14 cellular contexts compared by ENCODE assay signal in the genomic region with DNA sequence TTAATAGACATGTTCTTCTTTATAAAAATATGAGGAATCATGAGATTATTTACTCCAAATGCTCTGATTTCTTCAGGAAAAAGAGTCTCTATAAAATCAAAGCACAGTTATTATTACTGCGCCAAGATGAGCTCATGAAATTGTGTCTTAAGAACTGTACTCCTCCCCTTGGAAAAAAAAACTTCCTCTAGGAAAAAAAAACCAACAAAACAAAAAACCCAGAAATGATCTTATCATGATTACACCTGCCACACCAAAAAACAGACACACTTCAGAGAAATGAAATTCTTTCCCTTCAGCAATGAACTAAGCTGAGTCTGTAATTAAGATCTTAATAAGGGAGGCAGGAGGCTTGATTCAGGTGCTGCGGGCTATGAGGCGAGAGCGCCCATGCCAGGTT. TPM values are rescaled to one million over a fixed set of nuclear protein-coding genes. Genes with fewer than 3 reads are reported as not detected.
DNase-seq lines count a peak whose midpoint lies in the region; ATAC-seq and TF ChIP-seq lines count a peak whose summit lies in the region.
"Had no signal": no experiment of that assay in that cellular context is flagged by ENCODE, and none has a peak within 500 bp of the region (broad histone marks: within the 10 kb centered on the region; RNA-seq: fewer than 3 reads in every experiment).

No MANE protein-coding gene starts in this region.

- H3K4me1 Mint-ChIP-seq in CD4-positive, alpha-beta T cell (ENCODE audit: low read depth): peaks cover 49% of the 10 kb centered on the region
- peaks cover 49 to 85% of the 10 kb centered on the region in 2 donors for H3K4me1 Mint-ChIP-seq in effector memory CD8-positive, alpha-beta T cell (ENCODE audit: low read depth in 2 of 2)

- no peaks in the 10 kb centered on the region for H3K9me3 ChIP-seq in CD4-positive, alpha-beta T cell (ENCODE audit: control insufficient read depth, low read length)
- H3K9me3 ChIP-seq in KOPT-K1 (ENCODE audit: insufficient read depth, low read length, poor library complexity, severe bottlenecking) (no peaks in the 10 kb centered on the region), parathyroid adenoma (ENCODE audit: control insufficient read depth, low read length) (no peaks in the 10 kb centered on the region)

- H3K36me3 ChIP-seq in KOPT-K1 (ENCODE audit: insufficient read depth, low read length): no peaks in the 10 kb centered on the region
- no peaks in the 10 kb centered on the region for H3K36me3 ChIP-seq in parathyroid adenoma (ENCODE audit: control insufficient read depth, insufficient read depth, low read length)

- H3K27ac ChIP-seq in CD4-positive, alpha-beta T cell (ENCODE audit: low read depth, low read length): no peak overlapping the region
- H3K27ac ChIP-seq in KOPT-K1 (ENCODE audit: low read depth, low read length, poor library complexity, severe bottlenecking): peak overlapping the region; percentile 59
- H3K27ac ChIP-seq in parathyroid adenoma: peak overlapping the region; percentile 33

- POLR2A ChIA-PET in CD4-positive, alpha-beta T cell (lab: Charles Lee): interaction anchor here (1.1 to 1.2 kb wide), 2 partner anchors 9 to 20 kb away, joined by 4 to 5 read pairs; partner anchors contain the start of gene NEDD9

- H3K36me3 Mint-ChIP-seq in CD4-positive, alpha-beta T cell (ENCODE audit: low read depth): no peaks in the 10 kb centered on the region
- H3K36me3 Mint-ChIP-seq in effector memory CD8-positive, alpha-beta T cell (ENCODE audit: insufficient read depth): peaks cover 33% of the 10 kb centered on the region

- H3K27me3 ChIP-seq in CD4-positive, alpha-beta T cell (ENCODE audit: control insufficient read depth, insufficient read depth, low read length): no peaks in the 10 kb centered on the region
- H3K27me3 ChIP-seq in parathyroid adenoma (ENCODE audit: control insufficient read depth, insufficient read depth, low read length): no peaks in the 10 kb centered on the region

- TF ChIP-seq CTCF in CD4-positive, alpha-beta T cell (IDR thresholded peaks at IDR 0.05): no peak
- TF ChIP-seq CTCF in parathyroid adenoma (IDR thresholded peaks at IDR 0.05): no peak

- H3K4me3 ChIP-seq in parathyroid adenoma (ENCODE audit: low read depth, low read length): no peak overlapping the region

- H3K4me1 ChIP-seq in parathyroid adenoma: peaks cover 36% of the 10 kb centered on the region

- H3K27me3 Mint-ChIP-seq in CD4-positive, alpha-beta T cell: no peaks in the 10 kb centered on the region
- no peaks in the 10 kb centered on the region for H3K27me3 Mint-ChIP-seq in effector memory CD8-positive, alpha-beta T cell

- CTCF ChIA-PET in CD4-positive, alpha-beta T cell (lab: Charles Lee): no interaction called here

- ATAC-seq in CD4-positive, alpha-beta T cell (ENCODE audit: poor library complexity): no peak
- ATAC-seq in effector memory CD8-positive, alpha-beta T cell (replicated peaks): no peak
- ATAC-seq: CD8-positive, alpha-beta T cell had no signal

- no peak for DNase-seq in CD4-positive, alpha-beta T cell
- DNase-seq in effector memory CD8-positive, alpha-beta T cell: no peak
- DNase-seq in NCI-H2029 treated with DMSO at 0.1 percent for 48 hours (lab: John Stamatoyannopoulos, UW) (no peak), pons (ENCODE audit: low spot score) (no peak)
- DNase-seq in stimulated activated naive CD4-positive, alpha-beta T cell (lab: John Stamatoyannopoulos, UW): no peak
- DNase-seq: CD8-positive, alpha-beta T cell; effector memory CD4-positive, alpha-beta T cell; GDM1; HCEC 1CT; mesenchymal stem cell; NCI-H510A; stimulated activated CD4-positive, alpha-beta T cell treated with anti-CD3 and anti-CD28 coated beads, Interleukin-4, amount 100 ng/mL, for 1 hour had no signal

- no peak overlapping the region for H3K4me2 ChIP-seq in parathyroid adenoma (ENCODE audit: low read length)

- peaks cover 28% of the 10 kb centered on the region for H3K79me2 ChIP-seq in parathyroid adenoma

- H3K9ac ChIP-seq in parathyroid adenoma: no peak overlapping the region

- peak overlapping the region; percentile 18 for H3K4me3 Mint-ChIP-seq in CD4-positive, alpha-beta T cell
- peak overlapping the region; percentile 79 to 89 for H3K4me3 Mint-ChIP-seq in effector memory CD8-positive, alpha-beta T cell
- H3K4me3 Mint-ChIP-seq: CD8-positive, alpha-beta T cell had no signal

- intact Hi-C loops in CD4-positive, alpha-beta T cell (cut with DNase I, micrococcal nuclease): no loop called here

- H3K9me3 Mint-ChIP-seq in CD4-positive, alpha-beta T cell: no peaks in the 10 kb centered on the region
- H3K9me3 Mint-ChIP-seq in effector memory CD8-positive, alpha-beta T cell: no peaks in the 10 kb centered on the region
- H3K9me3 Mint-ChIP-seq: CD8-positive, alpha-beta T cell had no signal

- no peak overlapping the region for H2AFZ ChIP-seq in parathyroid adenoma

- no peak overlapping the region for H3K27ac Mint-ChIP-seq in CD4-positive, alpha-beta T cell
- peak overlapping the region; percentile 95 to 96 for H3K27ac Mint-ChIP-seq in effector memory CD8-positive, alpha-beta T cell

RNA-seq across cellular contexts. Expression of gene NEDD9, which starts 9.2 kb away (rescaled TPM):
- 10 to 100 TPM; 40.9 to 44.3 TPM for total RNA-seq in CD4-positive, alpha-beta T cell
